In the genomic region with DNA sequence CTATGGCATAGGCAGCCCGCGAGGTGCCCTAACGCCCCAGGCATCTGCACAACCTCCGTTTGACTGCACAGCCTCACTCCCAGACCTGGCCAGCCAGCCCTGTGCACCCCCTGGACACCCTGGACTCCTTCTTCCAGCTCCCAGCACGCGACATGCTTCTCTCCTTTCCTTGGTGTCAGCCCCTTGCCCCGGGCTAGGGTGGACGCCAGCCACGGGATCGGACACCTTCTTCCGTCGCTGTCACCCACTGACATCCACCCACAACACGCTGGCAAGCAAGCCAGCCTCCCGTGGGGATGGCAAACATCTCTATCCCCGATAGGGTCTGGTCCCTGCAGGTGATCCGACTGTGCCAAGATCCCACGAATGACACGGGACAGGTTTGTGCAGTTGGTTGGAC, we compare ENCODE assay signal across 8 cellular contexts.
DNase-seq lines count a peak whose midpoint lies in the region; ATAC-seq and TF ChIP-seq lines count a peak whose summit lies in the region.
"Not testable (repeated sequence)": the region's sequence is repeated elsewhere in the genome, so short reads cannot be mapped to it uniquely, and the experiment has no call there.

No MANE protein-coding gene starts in this region.

- H3K4me1 Mint-ChIP-seq in CD4-positive, CD25-positive, alpha-beta regulatory T cell; activated CD4-positive, alpha-beta T cell treated with anti-CD3 and anti-CD28 coated beads, Interleukin-2, amount 10 ng/mL, durations not matched to agents 24 days and 14 days; natural killer cell treated with Interleukin-12 subunit alpha and Interleukin-12 subunit beta and Interleukin-15 and Interleukin-18, amount 100 ng/mL, for 72 hours (ENCODE audit: low read depth in 2 of 2): not testable (repeated sequence)

- H3K27ac ChIP-seq in CD4-positive, CD25-positive, alpha-beta regulatory T cell (ENCODE audit: insufficient read depth, low read length, poor library complexity, severe bottlenecking); spleen; upper lobe of left lung: not testable (repeated sequence)

- WGBS in spleen, 5 donors, result 74 to 84% (median 79%) methylated on average over 11 to 14 of the region's 18 CpGs
- 75 to 81% methylated on average over 12 to 13 of the region's 18 CpGs for WGBS in upper lobe of left lung, 2 donors

- intact Hi-C loops in activated CD4-positive, alpha-beta T cell treated with anti-CD3 and anti-CD28 coated beads, Interleukin-2, amount 10 ng/mL, durations not matched to agents 24 days and 14 days (cut with micrococcal nuclease); left colon (cut with DNase I, micrococcal nuclease); spleen (cut with DNase I; ENCODE audit: low total_unique reads): not testable (repeated sequence)

- not testable (repeated sequence) for TF ChIP-seq POLR2A in spleen (IDR thresholded peaks at IDR 0.05); upper lobe of left lung (IDR thresholded peaks at IDR 0.05)

- H3K27me3 ChIP-seq in CD4-positive, CD25-positive, alpha-beta regulatory T cell (ENCODE audit: control insufficient read depth, insufficient read depth, low read length); upper lobe of left lung: not testable (repeated sequence)
- H3K27me3 ChIP-seq in spleen (replicated peaks in 1 of 7), result peaks cover 0 to 18% (median 12%) of the 10 kb centered on the region in 7 donors

- peaks cover 13% of the 10 kb centered on the region for H3K27me3 Mint-ChIP-seq in CD4-positive, CD25-positive, alpha-beta regulatory T cell
- H3K27me3 Mint-ChIP-seq in activated CD4-positive, alpha-beta T cell treated with anti-CD3 and anti-CD28 coated beads, Interleukin-2, amount 10 ng/mL, durations not matched to agents 24 days and 14 days; natural killer cell treated with Interleukin-12 subunit alpha and Interleukin-12 subunit beta and Interleukin-15 and Interleukin-18, amount 100 ng/mL, for 72 hours: not testable (repeated sequence)

- not testable (repeated sequence) for H3K4me1 ChIP-seq in CD4-positive, CD25-positive, alpha-beta regulatory T cell (ENCODE audit: control insufficient read depth, insufficient read depth, low read length, poor library complexity, severe bottlenecking); spleen; upper lobe of left lung

- DNase-seq in CD4-positive, CD25-positive, alpha-beta regulatory T cell, result peak in 1 of 3 donors; percentile 6
- peak; percentile 76 for DNase-seq in activated CD4-positive, alpha-beta T cell treated with anti-CD3 and anti-CD28 coated beads, Interleukin-2, amount 10 ng/mL, durations not matched to agents 24 days and 14 days
- DNase-seq in activated T-helper 9 cell treated with anti-CD3 and anti-CD28 coated beads, Interleukin-2, amount 50 U/mL, for 16 hours (ENCODE audit: low read depth), result peak; percentile 10
- DNase-seq in left colon, result peak; percentile 15 to 37
- peak; percentile 72 for DNase-seq in natural killer cell treated with Interleukin-12 subunit alpha and Interleukin-12 subunit beta and Interleukin-15 and Interleukin-18, amount 100 ng/mL, for 72 hours (ENCODE audit: low spot score)
- DNase-seq in spleen, result peak; percentile 89
- DNase-seq in upper lobe of left lung, result peak; percentile 34 to 93

- not testable (repeated sequence) for TF ChIP-seq CTCF in spleen (IDR thresholded peaks at IDR 0.05 in 8 of 11, conservative IDR thresholded peaks at IDR 0.05 in 3 of 11); upper lobe of left lung (IDR thresholded peaks at IDR 0.05)

- H3K36me3 Mint-ChIP-seq in CD4-positive, CD25-positive, alpha-beta regulatory T cell; activated CD4-positive, alpha-beta T cell treated with anti-CD3 and anti-CD28 coated beads, Interleukin-2, amount 10 ng/mL, durations not matched to agents 24 days and 14 days (ENCODE audit: low read depth); natural killer cell treated with Interleukin-12 subunit alpha and Interleukin-12 subunit beta and Interleukin-15 and Interleukin-18, amount 100 ng/mL, for 72 hours: not testable (repeated sequence)

- not testable (repeated sequence) for H3K9me3 ChIP-seq in CD4-positive, CD25-positive, alpha-beta regulatory T cell (ENCODE audit: control insufficient read depth in 2 of 2, low read length in 2 of 2); spleen; upper lobe of left lung

- H3K4me3 Mint-ChIP-seq in CD4-positive, CD25-positive, alpha-beta regulatory T cell; activated CD4-positive, alpha-beta T cell treated with anti-CD3 and anti-CD28 coated beads, Interleukin-2, amount 10 ng/mL, durations not matched to agents 24 days and 14 days; natural killer cell treated with Interleukin-12 subunit alpha and Interleukin-12 subunit beta and Interleukin-15 and Interleukin-18, amount 100 ng/mL, for 72 hours: not testable (repeated sequence)

- not testable (repeated sequence) for H3K27ac Mint-ChIP-seq in CD4-positive, CD25-positive, alpha-beta regulatory T cell; activated CD4-positive, alpha-beta T cell treated with anti-CD3 and anti-CD28 coated beads, Interleukin-2, amount 10 ng/mL, durations not matched to agents 24 days and 14 days; natural killer cell treated with Interleukin-12 subunit alpha and Interleukin-12 subunit beta and Interleukin-15 and Interleukin-18, amount 100 ng/mL, for 72 hours

- H3K4me3 ChIP-seq in CD4-positive, CD25-positive, alpha-beta regulatory T cell (ENCODE audit: low read depth, low read length); spleen; upper lobe of left lung: not testable (repeated sequence)

- H3K36me3 ChIP-seq in CD4-positive, CD25-positive, alpha-beta regulatory T cell (ENCODE audit: control insufficient read depth, insufficient read depth, low read length); spleen; upper lobe of left lung: not testable (repeated sequence)

- not testable (repeated sequence) for H3K9me3 Mint-ChIP-seq in CD4-positive, CD25-positive, alpha-beta regulatory T cell; activated CD4-positive, alpha-beta T cell treated with anti-CD3 and anti-CD28 coated beads, Interleukin-2, amount 10 ng/mL, durations not matched to agents 24 days and 14 days; natural killer cell treated with Interleukin-12 subunit alpha and Interleukin-12 subunit beta and Interleukin-15 and Interleukin-18, amount 100 ng/mL, for 72 hours

- TF ChIP-seq EP300 in upper lobe of left lung (IDR thresholded peaks at IDR 0.05), result not testable (repeated sequence)

- peak; percentile 13 to 38 for ATAC-seq in CD4-positive, CD25-positive, alpha-beta regulatory T cell (ENCODE audit: low read depth in 2 of 2)
- ATAC-seq in esophagus mucosa, result peak; percentile 34
- peak; percentile 12 for ATAC-seq in left colon
- ATAC-seq in natural killer cell treated with Interleukin-12 subunit alpha and Interleukin-12 subunit beta and Interleukin-15 and Interleukin-18, amount 100 ng/mL, for 72 hours, result peak in 1 of 2 donors; percentile 0
- peak; percentile 59 to 89 for ATAC-seq in upper lobe of left lung (ENCODE audit: low FRiP score in 2 of 2)
